ENCODE assay signal across 1 cellular context in the genomic region with DNA sequence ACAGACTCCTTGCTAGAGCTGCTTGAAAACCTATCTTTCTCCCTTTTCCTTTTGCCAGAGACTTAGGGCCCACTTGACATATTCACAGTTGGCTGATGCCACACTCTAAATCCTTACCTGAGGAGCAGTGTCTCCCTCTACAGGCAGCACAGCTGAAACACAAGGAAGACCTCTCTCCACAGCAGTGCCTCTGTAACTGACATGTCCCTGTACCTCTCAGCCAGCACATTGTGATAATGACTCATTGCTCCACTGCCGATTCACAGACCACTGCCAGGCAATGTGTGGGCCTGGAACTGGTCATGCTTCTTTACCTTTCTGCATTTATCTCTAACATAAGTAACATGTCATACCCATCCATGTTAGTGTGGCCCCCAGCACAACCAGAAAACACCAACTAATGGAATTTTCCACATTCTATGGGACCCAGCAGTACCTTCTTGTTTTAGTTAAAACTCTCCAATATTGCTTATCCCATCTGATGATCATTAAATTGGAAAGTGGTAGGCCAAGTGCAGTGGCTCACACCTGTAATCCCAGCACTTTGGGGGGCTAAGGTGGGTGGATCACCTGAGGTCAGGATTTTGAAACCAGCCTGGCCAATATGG.
TF ChIP-seq lines count a peak whose summit lies in the region.

No MANE protein-coding gene starts in this region.

TF ChIP-seq in K562, 482 proteins besides CTCF, POLR2A, EP300 and RAD21 (continued from another document):
- TF ChIP-seq, protein P1, sequence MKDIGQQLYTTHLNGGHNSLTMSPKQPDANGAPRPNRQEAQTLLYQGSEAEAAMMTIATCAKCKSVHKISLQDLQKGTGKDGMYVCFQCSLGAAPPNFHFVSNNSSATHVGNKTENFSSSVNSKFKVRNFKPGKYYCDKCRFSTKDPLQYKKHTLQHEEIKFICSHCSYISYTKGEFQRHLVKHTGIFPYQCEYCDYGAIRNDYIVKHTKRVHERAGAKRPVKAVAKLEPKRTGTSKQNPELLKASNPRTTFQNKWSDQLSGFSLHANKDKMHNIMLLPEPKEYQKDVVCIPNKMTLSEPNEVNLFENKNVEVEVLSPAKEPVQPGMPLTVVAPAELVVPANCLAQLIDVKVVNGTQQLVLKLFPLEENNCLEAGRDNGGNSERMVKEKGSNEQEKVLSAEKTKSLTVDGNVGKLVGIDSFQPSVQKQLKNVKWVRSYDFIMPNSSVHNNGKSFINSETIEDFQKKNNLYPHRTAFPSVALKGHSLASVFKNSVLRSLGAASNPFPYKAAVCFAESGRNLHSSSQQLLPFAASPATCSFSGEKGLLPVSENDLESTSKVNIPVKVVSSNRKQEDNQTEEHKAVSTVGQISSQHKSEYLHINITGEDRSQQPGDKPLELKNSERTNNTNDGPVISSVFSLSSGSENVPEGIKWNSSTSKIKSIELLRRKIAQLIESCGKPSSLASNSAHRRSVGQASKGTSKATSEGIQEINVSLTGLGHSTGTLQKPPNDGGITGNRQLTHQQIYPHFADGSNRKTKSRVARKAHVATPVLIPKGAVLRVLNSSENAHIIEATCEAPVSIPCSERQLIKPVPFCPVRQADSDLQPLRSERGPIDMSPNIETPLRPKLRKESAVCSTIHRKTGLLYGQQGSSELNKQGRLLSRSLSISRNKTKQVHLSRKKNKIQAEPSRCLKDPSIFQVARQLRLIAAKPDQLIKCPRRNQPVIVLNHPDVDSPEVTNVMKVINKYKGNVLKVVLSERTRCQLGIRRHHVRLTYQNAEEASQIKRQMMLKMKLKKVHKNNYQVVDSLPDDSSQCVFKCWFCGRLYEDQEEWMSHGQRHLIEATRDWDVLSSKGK (CRISPR knock-in tag; IDR thresholded peaks at IDR 0.05) = no peak
TF ChIP-seq in K562: peak in this region for 21.
